In the genomic region with DNA sequence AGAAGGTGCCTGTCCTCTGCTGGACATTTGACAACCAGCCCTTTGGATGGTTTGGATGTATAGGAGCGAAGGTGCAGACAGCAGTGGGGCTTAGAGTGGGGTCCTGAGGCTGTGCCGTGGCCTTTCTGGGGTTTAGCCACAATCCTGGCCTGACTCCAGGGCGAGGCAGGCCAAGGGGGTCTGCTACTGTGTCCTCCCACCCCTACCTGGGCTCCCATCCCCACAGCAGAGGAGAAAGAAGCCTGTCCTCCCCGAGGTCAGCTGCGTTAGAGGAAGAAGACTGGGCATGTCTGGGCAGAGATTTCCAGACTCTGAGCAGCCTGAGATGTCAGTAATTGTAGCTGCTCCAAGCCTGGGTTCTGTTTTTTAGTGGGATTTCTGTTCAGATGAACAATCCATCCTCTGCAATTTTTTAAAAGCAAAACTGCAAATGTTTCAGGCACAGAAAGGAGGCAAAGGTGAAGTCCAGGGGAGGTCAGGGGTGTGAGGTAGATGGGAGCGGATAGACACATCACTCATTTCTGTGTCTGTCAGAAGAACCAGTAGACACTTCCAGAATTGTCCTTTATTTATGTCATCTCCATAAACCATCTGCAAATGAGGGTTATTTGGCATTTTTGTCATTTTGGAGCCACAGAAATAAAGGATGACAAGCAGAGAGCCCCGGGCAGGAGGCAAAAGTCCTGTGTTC, we compare ENCODE assay signal across 8 cellular contexts.
A peak's percentile ranks its signal among the peaks of the same experiment; 100 is the strongest.
DNase-seq lines count a peak whose midpoint lies in the region; ATAC-seq and TF ChIP-seq lines count a peak whose summit lies in the region.

No MANE protein-coding gene starts in this region.

- no peaks in the 10 kb centered on the region for H3K9me3 Mint-ChIP-seq in nephron

- H3K4me1 Mint-ChIP-seq in nephron, result peaks cover 45% of the 10 kb centered on the region

- DNase-seq in NCI-H1105 treated with DMSO at 0.1 percent for 48 hours (lab: John Stamatoyannopoulos, UW) (peak; percentile 59), SIG-M5 (lab: John Stamatoyannopoulos, UW) (no peak), NCI-H446 (lab: John Stamatoyannopoulos, UW) (no peak)
- no peak for DNase-seq in effector CD4-positive, alpha-beta T cell

- no peak for ATAC-seq in HG03025 (IDR thresholded peaks at IDR 0.05; ENCODE audit: low FRiP score, unreplicated experiment)

- peak overlapping the region; percentile 84 for H3K27ac ChIP-seq in C4-2B
- H3K27ac ChIP-seq in cingulate gyrus (ENCODE audit: low read depth, low read length), result peak overlapping the region; percentile 69

- peak overlapping the region; percentile 28 to 66 (median 56) for H3K27ac Mint-ChIP-seq in nephron

- peak overlapping the region; percentile 81 to 95 (median 88) for H3K4me3 Mint-ChIP-seq in nephron

- TF ChIP-seq CTCF in C4-2B (conservative IDR thresholded peaks at IDR 0.05) (no peak), nephron (IDR thresholded peaks at IDR 0.05; ENCODE audit: unreplicated experiment in 3 of 3) (no peak)

- H3K36me3 Mint-ChIP-seq in nephron (ENCODE audit: low read depth), result no peaks in the 10 kb centered on the region

- peaks cover 31% of the 10 kb centered on the region for H3K27me3 Mint-ChIP-seq in nephron (ENCODE audit: low read depth)
